ENCODE assay signal across 29 cellular contexts in the genomic region with DNA sequence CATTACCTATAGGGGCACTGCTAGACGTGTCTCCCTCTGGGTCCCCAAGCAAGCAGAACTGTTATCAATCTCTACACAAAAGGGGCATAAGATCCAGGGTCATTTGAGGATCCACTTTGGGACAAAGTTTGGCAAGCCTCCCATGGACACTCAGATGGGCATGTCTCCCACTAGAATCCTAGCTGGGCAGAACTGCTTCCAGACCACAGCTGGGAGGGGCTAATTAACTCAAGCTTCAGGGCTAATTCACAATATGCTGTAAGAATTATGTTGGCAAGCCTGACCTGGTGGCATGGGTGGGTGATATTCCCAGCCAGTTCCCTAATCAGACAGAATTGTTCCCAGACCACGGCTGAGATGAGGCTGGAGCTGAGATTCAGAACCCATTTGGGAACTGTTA.
"Had no signal": no experiment of that assay in that cellular context is flagged by ENCODE, and none has a peak within 500 bp of the region (broad histone marks: within the 10 kb centered on the region; RNA-seq: fewer than 3 reads in every experiment).

No MANE protein-coding gene starts in this region.

- H3K36me3 ChIP-seq: brain microvascular endothelial cell, esophagus squamous epithelium, gastrocnemius medialis, heart left ventricle, WERI-Rb-1 had no signal

- ATAC-seq: activated CD4-positive, CD25-positive, alpha-beta regulatory T cell treated with anti-CD3 and anti-CD28 coated beads, Interleukin-2, amount 50 U/mL, for 24 hours; activated CD8-positive, alpha-beta T cell treated with anti-CD3 and anti-CD28 coated beads for 36 hours; activated T-cell treated with anti-CD3 and anti-CD28 coated beads, Interleukin-2, amount 50 U/mL, for 4 hours; activated T-helper 17 cell treated with anti-CD3 and anti-CD28 coated beads, Interleukin-2, amount 50 U/mL, for 72 hours; foreskin keratinocyte; gastrocnemius medialis; heart left ventricle; T-helper 17 cell had no signal

- H3K4me3 ChIP-seq: esophagus squamous epithelium, gastrocnemius medialis, heart left ventricle had no signal

- H3K9me3 ChIP-seq: esophagus squamous epithelium, gastrocnemius medialis had no signal

- H3K4me1 ChIP-seq: esophagus squamous epithelium, foreskin keratinocyte, gastrocnemius medialis had no signal

- H3K27me3 ChIP-seq: brain microvascular endothelial cell, esophagus squamous epithelium, foreskin keratinocyte, gastrocnemius medialis, heart left ventricle had no signal

- DNase-seq: activated B cell treated with CpG ODN at 0.5 μM for 24 hours; activated CD4-positive, alpha-beta T cell treated with anti-CD3 and anti-CD28 coated beads for 48 hours; activated CD4-positive, alpha-beta T cell treated with anti-CD3 and anti-CD28 coated beads, Interleukin-2, amount 50 U/mL, for 1 hour; activated CD4-positive, alpha-beta T cell treated with anti-CD3 and anti-CD28 coated beads, Interleukin-2, amount 50 U/mL, for 48 hours; activated CD8-positive, alpha-beta memory T cell treated with anti-CD3 and anti-CD28 coated beads for 24 hours; activated CD8-positive, alpha-beta T cell treated with anti-CD3 and anti-CD28 coated beads for 36 hours; activated effector memory CD4-positive, alpha-beta T cell treated with Interleukin-2 at 50 U/mL for 16 hours; activated gamma-delta T cell treated with Interleukin-2 at 50 U/mL for 16 hours; activated naive CD4-positive, alpha-beta T cell treated with anti-CD3 and anti-CD28 coated beads, Interleukin-2, amount 50 U/mL, for 16 hours; activated naive CD4-positive, alpha-beta T cell treated with Interleukin-2 at 50 U/mL for 16 hours; activated T-cell treated with anti-CD3 and anti-CD28 coated beads, Interleukin-2, amount 50 U/mL, for 4 hours; amniotic stem cell; anterior cingulate cortex; brain microvascular endothelial cell; caudate nucleus; cortex of kidney; dermis blood vessel endothelial cell; effector CD8-positive, alpha-beta T cell; esophagus squamous epithelium; foreskin keratinocyte; gastrocnemius medialis; glutamatergic neuron; heart left ventricle; T-helper 17 cell; T1000; WERI-Rb-1 had no signal

- H3K27ac ChIP-seq: brain microvascular endothelial cell, epithelial cell of prostate, esophagus squamous epithelium, foreskin keratinocyte, gastrocnemius medialis, heart left ventricle, WERI-Rb-1 had no signal
